19 cellular contexts compared by ENCODE assay signal in genomic region chr2:44652701-44653100, GRCh38.
"Had no signal": no experiment of that assay in that cellular context is flagged by ENCODE, and none has a peak within 500 bp of the region (broad histone marks: within the 10 kb centered on the region; RNA-seq: fewer than 3 reads in every experiment).

No MANE protein-coding gene starts in this region.

- H3K4me1 Mint-ChIP-seq: activated T-helper 17 cell treated with anti-CD3 and anti-CD28 coated beads, Interleukin-2, amount 50 U/mL, for 72 hours; nephron had no signal

- H3K9me3 Mint-ChIP-seq: activated T-helper 17 cell treated with anti-CD3 and anti-CD28 coated beads, Interleukin-2, amount 50 U/mL, for 72 hours; nephron; stimulated activated naive B cell treated with anti-CD40 and anti-IgM and Interleukin-4, amounts not matched to agents 10 μg/mL and 1 μg/mL and 100 μg/mL, for 72 hours had no signal

- H3K36me3 Mint-ChIP-seq: stimulated activated naive B cell treated with anti-CD40 and anti-IgM and Interleukin-4, amounts not matched to agents 10 μg/mL and 1 μg/mL and 100 μg/mL, for 72 hours had no signal

- ATAC-seq: activated T-helper 17 cell treated with anti-CD3 and anti-CD28 coated beads, Interleukin-2, amount 50 U/mL, for 72 hours; left cardiac atrium; lower lobe of right lung; stimulated activated naive B cell treated with anti-CD40 and anti-IgM and Interleukin-4, amounts not matched to agents 10 μg/mL and 1 μg/mL and 100 μg/mL, for 72 hours had no signal

- DNase-seq: activated naive CD4-positive, alpha-beta T cell treated with Interleukin-2 at 50 U/mL for 16 hours; anterior cingulate cortex; foreskin melanocyte; head of caudate nucleus; left cardiac atrium; lower lobe of right lung; occipital lobe; stimulated activated CD4-positive, alpha-beta T cell treated with anti-CD3 and anti-CD28 coated beads, Interleukin-15, amount 100 ng/mL, for 24 hours; stimulated activated CD4-positive, alpha-beta T cell treated with anti-CD3 and anti-CD28 coated beads, Interleukin-4, amount 100 ng/mL, for 1 hour; stimulated activated naive B cell treated with anti-CD40 and anti-IgM and Interleukin-4, amounts not matched to agents 10 μg/mL and 1 μg/mL and 100 μg/mL, for 72 hours; tibial artery; uterus had no signal

- H3K36me3 ChIP-seq: breast epithelium, lower lobe of right lung, right atrium auricular region, tibial artery, uterus had no signal

- H3K27me3 ChIP-seq: breast epithelium, right atrium auricular region, tibial artery, uterus had no signal

- H3K27me3 Mint-ChIP-seq: activated T-helper 17 cell treated with anti-CD3 and anti-CD28 coated beads, Interleukin-2, amount 50 U/mL, for 72 hours; progenitor cell of endocrine pancreas; stimulated activated naive B cell treated with anti-CD40 and anti-IgM and Interleukin-4, amounts not matched to agents 10 μg/mL and 1 μg/mL and 100 μg/mL, for 72 hours had no signal

- H3K9me3 ChIP-seq: breast epithelium, lower lobe of right lung, right atrium auricular region, tibial artery, uterus had no signal

- H3K27ac Mint-ChIP-seq: activated T-helper 17 cell treated with anti-CD3 and anti-CD28 coated beads, Interleukin-2, amount 50 U/mL, for 72 hours; nephron; progenitor cell of endocrine pancreas; stimulated activated naive B cell treated with anti-CD40 and anti-IgM and Interleukin-4, amounts not matched to agents 10 μg/mL and 1 μg/mL and 100 μg/mL, for 72 hours had no signal

- H3K4me3 ChIP-seq: breast epithelium, lower lobe of right lung, right atrium auricular region, skin epidermis, tibial artery, uterus had no signal

- H3K27ac ChIP-seq: breast epithelium, epithelial cell of prostate, lower lobe of right lung, right atrium auricular region, skin epidermis, tibial artery, uterus had no signal

- H3K4me1 ChIP-seq: breast epithelium, lower lobe of right lung, right atrium auricular region, uterus had no signal

- H3K4me3 Mint-ChIP-seq: activated T-helper 17 cell treated with anti-CD3 and anti-CD28 coated beads, Interleukin-2, amount 50 U/mL, for 72 hours; nephron; stimulated activated naive B cell treated with anti-CD40 and anti-IgM and Interleukin-4, amounts not matched to agents 10 μg/mL and 1 μg/mL and 100 μg/mL, for 72 hours had no signal
